ENCODE assay signal across 1 cellular context in the genomic region with DNA sequence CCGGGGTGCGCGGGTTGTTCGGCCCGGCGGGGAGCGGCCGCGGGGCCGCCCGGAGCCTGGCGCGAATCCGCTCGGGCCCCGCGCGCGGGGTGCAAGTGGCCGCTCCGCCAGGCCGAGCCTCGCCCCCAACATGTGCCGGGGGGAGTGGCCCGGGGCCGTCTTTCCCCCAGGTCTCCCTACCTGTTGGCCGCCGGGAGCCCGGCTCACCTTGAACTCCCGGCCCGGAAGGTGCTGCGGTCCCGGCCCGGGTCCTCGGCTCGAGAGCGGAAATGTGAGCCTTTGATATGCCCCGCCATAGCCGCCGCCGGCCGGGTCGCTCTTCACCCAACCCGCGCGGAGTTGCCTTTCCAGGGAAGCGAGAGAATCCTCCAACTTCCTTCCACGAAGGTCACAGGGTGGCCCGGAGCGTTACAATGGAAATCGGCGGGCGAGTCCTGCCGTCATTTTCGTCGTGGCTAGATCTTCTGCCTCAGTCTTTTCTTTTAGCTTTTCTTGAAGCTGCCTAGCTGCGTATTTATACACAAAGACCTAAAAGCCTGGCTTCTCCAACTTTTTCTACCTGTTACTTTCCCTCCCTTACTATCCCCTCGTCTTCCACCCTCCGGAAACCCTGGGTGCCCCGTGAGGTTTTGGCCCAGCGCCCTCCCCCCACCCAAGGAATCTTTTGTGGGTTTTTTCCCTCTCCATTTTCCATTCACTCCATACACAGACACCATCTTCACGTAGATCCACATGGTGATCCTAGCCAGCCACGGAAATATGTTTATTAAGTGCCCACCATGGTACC.
A peak's percentile ranks its signal among the peaks of the same experiment; 100 is the strongest.
TF ChIP-seq lines count a peak whose summit lies in the region.

No MANE protein-coding gene starts in this region.

TF ChIP-seq in K562, 482 proteins besides CTCF, POLR2A, EP300 and RAD21 (continued from another document and continues in another):
- TF ChIP-seq, protein P1, sequence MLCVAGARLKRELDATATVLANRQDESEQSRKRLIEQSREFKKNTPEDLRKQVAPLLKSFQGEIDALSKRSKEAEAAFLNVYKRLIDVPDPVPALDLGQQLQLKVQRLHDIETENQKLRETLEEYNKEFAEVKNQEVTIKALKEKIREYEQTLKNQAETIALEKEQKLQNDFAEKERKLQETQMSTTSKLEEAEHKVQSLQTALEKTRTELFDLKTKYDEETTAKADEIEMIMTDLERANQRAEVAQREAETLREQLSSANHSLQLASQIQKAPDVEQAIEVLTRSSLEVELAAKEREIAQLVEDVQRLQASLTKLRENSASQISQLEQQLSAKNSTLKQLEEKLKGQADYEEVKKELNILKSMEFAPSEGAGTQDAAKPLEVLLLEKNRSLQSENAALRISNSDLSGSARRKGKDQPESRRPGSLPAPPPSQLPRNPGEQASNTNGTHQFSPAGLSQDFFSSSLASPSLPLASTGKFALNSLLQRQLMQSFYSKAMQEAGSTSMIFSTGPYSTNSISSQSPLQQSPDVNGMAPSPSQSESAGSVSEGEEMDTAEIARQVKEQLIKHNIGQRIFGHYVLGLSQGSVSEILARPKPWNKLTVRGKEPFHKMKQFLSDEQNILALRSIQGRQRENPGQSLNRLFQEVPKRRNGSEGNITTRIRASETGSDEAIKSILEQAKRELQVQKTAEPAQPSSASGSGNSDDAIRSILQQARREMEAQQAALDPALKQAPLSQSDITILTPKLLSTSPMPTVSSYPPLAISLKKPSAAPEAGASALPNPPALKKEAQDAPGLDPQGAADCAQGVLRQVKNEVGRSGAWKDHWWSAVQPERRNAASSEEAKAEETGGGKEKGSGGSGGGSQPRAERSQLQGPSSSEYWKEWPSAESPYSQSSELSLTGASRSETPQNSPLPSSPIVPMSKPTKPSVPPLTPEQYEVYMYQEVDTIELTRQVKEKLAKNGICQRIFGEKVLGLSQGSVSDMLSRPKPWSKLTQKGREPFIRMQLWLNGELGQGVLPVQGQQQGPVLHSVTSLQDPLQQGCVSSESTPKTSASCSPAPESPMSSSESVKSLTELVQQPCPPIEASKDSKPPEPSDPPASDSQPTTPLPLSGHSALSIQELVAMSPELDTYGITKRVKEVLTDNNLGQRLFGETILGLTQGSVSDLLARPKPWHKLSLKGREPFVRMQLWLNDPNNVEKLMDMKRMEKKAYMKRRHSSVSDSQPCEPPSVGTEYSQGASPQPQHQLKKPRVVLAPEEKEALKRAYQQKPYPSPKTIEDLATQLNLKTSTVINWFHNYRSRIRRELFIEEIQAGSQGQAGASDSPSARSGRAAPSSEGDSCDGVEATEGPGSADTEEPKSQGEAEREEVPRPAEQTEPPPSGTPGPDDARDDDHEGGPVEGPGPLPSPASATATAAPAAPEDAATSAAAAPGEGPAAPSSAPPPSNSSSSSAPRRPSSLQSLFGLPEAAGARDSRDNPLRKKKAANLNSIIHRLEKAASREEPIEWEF (CRISPR knock-in tag; IDR thresholded peaks at IDR 0.05): no peak
- TF ChIP-seq, protein P2, sequence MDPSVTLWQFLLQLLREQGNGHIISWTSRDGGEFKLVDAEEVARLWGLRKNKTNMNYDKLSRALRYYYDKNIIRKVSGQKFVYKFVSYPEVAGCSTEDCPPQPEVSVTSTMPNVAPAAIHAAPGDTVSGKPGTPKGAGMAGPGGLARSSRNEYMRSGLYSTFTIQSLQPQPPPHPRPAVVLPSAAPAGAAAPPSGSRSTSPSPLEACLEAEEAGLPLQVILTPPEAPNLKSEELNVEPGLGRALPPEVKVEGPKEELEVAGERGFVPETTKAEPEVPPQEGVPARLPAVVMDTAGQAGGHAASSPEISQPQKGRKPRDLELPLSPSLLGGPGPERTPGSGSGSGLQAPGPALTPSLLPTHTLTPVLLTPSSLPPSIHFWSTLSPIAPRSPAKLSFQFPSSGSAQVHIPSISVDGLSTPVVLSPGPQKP (CRISPR knock-in tag; IDR thresholded peaks at IDR 0.05): no peak
- no peak for TF ChIP-seq ZNF274 (IDR thresholded peaks at IDR 0.05; ENCODE audit: borderline replicate concordance, low read depth, low read length)
- no peak for TF ChIP-seq ZSCAN29 (IDR thresholded peaks at IDR 0.05)
- no peak; the same call in 1 of the 2 replicates for TF ChIP-seq MXI1 (IDR thresholded peaks at IDR 0.05; ENCODE audit: low read depth, low read length)
- TF ChIP-seq RBFOX2 (IDR thresholded peaks at IDR 0.05; ENCODE audit: low read depth, low read length): peak; percentile 66
- TF ChIP-seq, protein P3, sequence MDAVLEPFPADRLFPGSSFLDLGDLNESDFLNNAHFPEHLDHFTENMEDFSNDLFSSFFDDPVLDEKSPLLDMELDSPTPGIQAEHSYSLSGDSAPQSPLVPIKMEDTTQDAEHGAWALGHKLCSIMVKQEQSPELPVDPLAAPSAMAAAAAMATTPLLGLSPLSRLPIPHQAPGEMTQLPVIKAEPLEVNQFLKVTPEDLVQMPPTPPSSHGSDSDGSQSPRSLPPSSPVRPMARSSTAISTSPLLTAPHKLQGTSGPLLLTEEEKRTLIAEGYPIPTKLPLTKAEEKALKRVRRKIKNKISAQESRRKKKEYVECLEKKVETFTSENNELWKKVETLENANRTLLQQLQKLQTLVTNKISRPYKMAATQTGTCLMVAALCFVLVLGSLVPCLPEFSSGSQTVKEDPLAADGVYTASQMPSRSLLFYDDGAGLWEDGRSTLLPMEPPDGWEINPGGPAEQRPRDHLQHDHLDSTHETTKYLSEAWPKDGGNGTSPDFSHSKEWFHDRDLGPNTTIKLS (IDR thresholded peaks at IDR 0.05; ENCODE audit: borderline replicate concordance, low read depth): peak; percentile 6; the same call in 1 of the 2 replicates
- no peak for TF ChIP-seq ZNF444 (CRISPR knock-in tag; IDR thresholded peaks at IDR 0.05)
- no peak for TF ChIP-seq ILK (tag; IDR thresholded peaks at IDR 0.05; ENCODE audit: borderline replicate concordance, low read depth)
- TF ChIP-seq ERF (CRISPR knock-in tag; IDR thresholded peaks at IDR 0.05): no peak; the same call in 1 of the 2 replicates
- no peak for TF ChIP-seq HMGN3 (IDR thresholded peaks at IDR 0.05; ENCODE audit: borderline replicate concordance, extremely low read depth, insufficient read length, low read depth, low read length)
- TF ChIP-seq, protein P4, sequence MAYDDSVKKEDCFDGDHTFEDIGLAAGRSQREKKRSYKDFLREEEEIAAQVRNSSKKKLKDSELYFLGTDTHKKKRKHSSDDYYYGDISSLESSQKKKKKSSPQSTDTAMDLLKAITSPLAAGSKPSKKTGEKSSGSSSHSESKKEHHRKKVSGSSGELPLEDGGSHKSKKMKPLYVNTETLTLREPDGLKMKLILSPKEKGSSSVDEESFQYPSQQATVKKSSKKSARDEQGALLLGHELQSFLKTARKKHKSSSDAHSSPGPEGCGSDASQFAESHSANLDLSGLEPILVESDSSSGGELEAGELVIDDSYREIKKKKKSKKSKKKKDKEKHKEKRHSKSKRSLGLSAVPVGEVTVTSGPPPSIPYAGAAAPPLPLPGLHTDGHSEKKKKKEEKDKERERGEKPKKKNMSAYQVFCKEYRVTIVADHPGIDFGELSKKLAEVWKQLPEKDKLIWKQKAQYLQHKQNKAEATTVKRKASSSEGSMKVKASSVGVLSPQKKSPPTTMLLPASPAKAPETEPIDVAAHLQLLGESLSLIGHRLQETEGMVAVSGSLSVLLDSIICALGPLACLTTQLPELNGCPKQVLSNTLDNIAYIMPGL (CRISPR knock-in tag; IDR thresholded peaks at IDR 0.05): no peak
- no peak for TF ChIP-seq NR3C1 (CRISPR knock-in tag; IDR thresholded peaks at IDR 0.05)
- TF ChIP-seq, protein P5, sequence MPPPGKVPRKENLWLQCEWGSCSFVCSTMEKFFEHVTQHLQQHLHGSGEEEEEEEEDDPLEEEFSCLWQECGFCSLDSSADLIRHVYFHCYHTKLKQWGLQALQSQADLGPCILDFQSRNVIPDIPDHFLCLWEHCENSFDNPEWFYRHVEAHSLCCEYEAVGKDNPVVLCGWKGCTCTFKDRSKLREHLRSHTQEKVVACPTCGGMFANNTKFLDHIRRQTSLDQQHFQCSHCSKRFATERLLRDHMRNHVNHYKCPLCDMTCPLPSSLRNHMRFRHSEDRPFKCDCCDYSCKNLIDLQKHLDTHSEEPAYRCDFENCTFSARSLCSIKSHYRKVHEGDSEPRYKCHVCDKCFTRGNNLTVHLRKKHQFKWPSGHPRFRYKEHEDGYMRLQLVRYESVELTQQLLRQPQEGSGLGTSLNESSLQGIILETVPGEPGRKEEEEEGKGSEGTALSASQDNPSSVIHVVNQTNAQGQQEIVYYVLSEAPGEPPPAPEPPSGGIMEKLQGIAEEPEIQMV (tag; conservative IDR thresholded peaks at IDR 0.05; ENCODE audit: low read depth): no peak
- no peak for TF ChIP-seq SMAD1 (IDR thresholded peaks at IDR 0.05; ENCODE audit: low read depth, low read length, partially characterized antibody)
- TF ChIP-seq ZNF121 (CRISPR knock-in tag; conservative IDR thresholded peaks at IDR 0.05): no peak
- 0 out of 2 replicates have a peak, but pooled peaks have one; percentile 7 for TF ChIP-seq CXXC5 (CRISPR knock-in tag; IDR thresholded peaks at IDR 0.05)
- no peak for TF ChIP-seq YBX1 (IDR thresholded peaks at IDR 0.05)
- peak in 1 of 2 experiments; percentile 59; a peak in 2 of 4 replicates for TF ChIP-seq MAZ (CRISPR knock-in tag; conservative IDR thresholded peaks at IDR 0.05 in 1 of 2, IDR thresholded peaks at IDR 0.05 in 1 of 2)
- TF ChIP-seq, protein P6, sequence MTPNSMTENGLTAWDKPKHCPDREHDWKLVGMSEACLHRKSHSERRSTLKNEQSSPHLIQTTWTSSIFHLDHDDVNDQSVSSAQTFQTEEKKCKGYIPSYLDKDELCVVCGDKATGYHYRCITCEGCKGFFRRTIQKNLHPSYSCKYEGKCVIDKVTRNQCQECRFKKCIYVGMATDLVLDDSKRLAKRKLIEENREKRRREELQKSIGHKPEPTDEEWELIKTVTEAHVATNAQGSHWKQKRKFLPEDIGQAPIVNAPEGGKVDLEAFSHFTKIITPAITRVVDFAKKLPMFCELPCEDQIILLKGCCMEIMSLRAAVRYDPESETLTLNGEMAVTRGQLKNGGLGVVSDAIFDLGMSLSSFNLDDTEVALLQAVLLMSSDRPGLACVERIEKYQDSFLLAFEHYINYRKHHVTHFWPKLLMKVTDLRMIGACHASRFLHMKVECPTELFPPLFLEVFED (CRISPR knock-in tag; conservative IDR thresholded peaks at IDR 0.05): no peak
- TF ChIP-seq ARNT (IDR thresholded peaks at IDR 0.05): 0 out of 4 replicates have a peak, but pooled peaks of 1 of the 2 experiments have one; percentile 52
- TF ChIP-seq, protein P7, sequence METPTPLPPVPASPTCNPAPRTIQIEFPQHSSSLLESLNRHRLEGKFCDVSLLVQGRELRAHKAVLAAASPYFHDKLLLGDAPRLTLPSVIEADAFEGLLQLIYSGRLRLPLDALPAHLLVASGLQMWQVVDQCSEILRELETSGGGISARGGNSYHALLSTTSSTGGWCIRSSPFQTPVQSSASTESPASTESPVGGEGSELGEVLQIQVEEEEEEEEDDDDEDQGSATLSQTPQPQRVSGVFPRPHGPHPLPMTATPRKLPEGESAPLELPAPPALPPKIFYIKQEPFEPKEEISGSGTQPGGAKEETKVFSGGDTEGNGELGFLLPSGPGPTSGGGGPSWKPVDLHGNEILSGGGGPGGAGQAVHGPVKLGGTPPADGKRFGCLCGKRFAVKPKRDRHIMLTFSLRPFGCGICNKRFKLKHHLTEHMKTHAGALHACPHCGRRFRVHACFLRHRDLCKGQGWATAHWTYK (CRISPR knock-in tag; IDR thresholded peaks at IDR 0.05): 0 out of 2 replicates have a peak, but pooled peaks have one; percentile 21
- no peak for TF ChIP-seq ZNF79 (CRISPR knock-in tag; IDR thresholded peaks at IDR 0.05; ENCODE audit: low read depth)
- TF ChIP-seq E2F3 (CRISPR knock-in tag; IDR thresholded peaks at IDR 0.05): no peak
- no peak for TF ChIP-seq ZNF77 (CRISPR knock-in tag; IDR thresholded peaks at IDR 0.05)
- TF ChIP-seq MTA2 (IDR thresholded peaks at IDR 0.05; ENCODE audit: low read depth): 0 out of 2 replicates have a peak, but pooled peaks have one; percentile 9
- TF ChIP-seq, protein P8, sequence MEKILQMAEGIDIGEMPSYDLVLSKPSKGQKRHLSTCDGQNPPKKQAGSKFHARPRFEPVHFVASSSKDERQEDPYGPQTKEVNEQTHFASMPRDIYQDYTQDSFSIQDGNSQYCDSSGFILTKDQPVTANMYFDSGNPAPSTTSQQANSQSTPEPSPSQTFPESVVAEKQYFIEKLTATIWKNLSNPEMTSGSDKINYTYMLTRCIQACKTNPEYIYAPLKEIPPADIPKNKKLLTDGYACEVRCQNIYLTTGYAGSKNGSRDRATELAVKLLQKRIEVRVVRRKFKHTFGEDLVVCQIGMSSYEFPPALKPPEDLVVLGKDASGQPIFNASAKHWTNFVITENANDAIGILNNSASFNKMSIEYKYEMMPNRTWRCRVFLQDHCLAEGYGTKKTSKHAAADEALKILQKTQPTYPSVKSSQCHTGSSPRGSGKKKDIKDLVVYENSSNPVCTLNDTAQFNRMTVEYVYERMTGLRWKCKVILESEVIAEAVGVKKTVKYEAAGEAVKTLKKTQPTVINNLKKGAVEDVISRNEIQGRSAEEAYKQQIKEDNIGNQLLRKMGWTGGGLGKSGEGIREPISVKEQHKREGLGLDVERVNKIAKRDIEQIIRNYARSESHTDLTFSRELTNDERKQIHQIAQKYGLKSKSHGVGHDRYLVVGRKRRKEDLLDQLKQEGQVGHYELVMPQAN (IDR thresholded peaks at IDR 0.05; ENCODE audit: borderline replicate concordance): 0 out of 2 replicates have a peak, but pooled peaks have one; percentile 32
- 0 out of 2 replicates have a peak, but pooled peaks have one; percentile 21 for TF ChIP-seq ZEB2 (IDR thresholded peaks at IDR 0.05)
- TF ChIP-seq RBBP5 (IDR thresholded peaks at IDR 0.05; ENCODE audit: borderline replicate concordance, insufficient read depth, low read length, poor library complexity, severe bottlenecking): peak; percentile 64
- TF ChIP-seq HEY1 (CRISPR knock-in tag; IDR thresholded peaks at IDR 0.05; ENCODE audit: borderline replicate concordance): no peak
- TF ChIP-seq TCF7 (IDR thresholded peaks at IDR 0.05; ENCODE audit: borderline replicate concordance): no peak
- TF ChIP-seq MCM7 (IDR thresholded peaks at IDR 0.05): no peak
- peak in 1 of 2 experiments; percentile 45; a peak in 1 of 4 replicates for TF ChIP-seq NONO (IDR thresholded peaks at IDR 0.05; ENCODE audit: low read depth in 2 of 2, low read length in 1 of 2)
- TF ChIP-seq FUS (optimal IDR thresholded peaks at IDR 0.05; ENCODE audit: low read depth, low read length): no peak
- TF ChIP-seq POLR2AphosphoS2 (IDR thresholded peaks at IDR 0.05; ENCODE audit: low read length): no peak
- TF ChIP-seq, protein P9, sequence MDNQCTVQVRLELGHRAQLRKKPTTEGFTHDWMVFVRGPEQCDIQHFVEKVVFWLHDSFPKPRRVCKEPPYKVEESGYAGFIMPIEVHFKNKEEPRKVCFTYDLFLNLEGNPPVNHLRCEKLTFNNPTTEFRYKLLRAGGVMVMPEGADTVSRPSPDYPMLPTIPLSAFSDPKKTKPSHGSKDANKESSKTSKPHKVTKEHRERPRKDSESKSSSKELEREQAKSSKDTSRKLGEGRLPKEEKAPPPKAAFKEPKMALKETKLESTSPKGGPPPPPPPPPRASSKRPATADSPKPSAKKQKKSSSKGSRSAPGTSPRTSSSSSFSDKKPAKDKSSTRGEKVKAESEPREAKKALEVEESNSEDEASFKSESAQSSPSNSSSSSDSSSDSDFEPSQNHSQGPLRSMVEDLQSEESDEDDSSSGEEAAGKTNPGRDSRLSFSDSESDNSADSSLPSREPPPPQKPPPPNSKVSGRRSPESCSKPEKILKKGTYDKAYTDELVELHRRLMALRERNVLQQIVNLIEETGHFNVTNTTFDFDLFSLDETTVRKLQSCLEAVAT (IDR thresholded peaks at IDR 0.05): 0 out of 4 replicates have a peak, but pooled peaks of 1 of the 2 experiments have one; percentile 51
- no peak for TF ChIP-seq EHMT2 (IDR thresholded peaks at IDR 0.05)
- TF ChIP-seq MTA1 (IDR thresholded peaks at IDR 0.05; ENCODE audit: borderline replicate concordance): no peak
- no peak for TF ChIP-seq RBM39 (optimal IDR thresholded peaks at IDR 0.05; ENCODE audit: low read depth, low read length)
- no peak for TF ChIP-seq CHD2 (IDR thresholded peaks at IDR 0.05; ENCODE audit: low read depth, low read length)
- no peak for TF ChIP-seq ZBED1 (IDR thresholded peaks at IDR 0.05)
